Comparison of ENCODE assay signal across 8 cellular contexts in genomic region chr5:136249678-136250266, GRCh38. TPM values are rescaled to one million over a fixed set of nuclear protein-coding genes. Genes with fewer than 3 reads are reported as not detected.
DNase-seq lines count a peak whose midpoint lies in the region; ATAC-seq and TF ChIP-seq lines count a peak whose summit lies in the region.

No MANE protein-coding gene starts in this region.

- ATAC-seq in gastrocnemius medialis, result peak in 1 of 2 donors; percentile 66
- ATAC-seq in HG03378 (IDR thresholded peaks at IDR 0.05; ENCODE audit: unreplicated experiment), result no peak
- no peak for ATAC-seq in GM19397 (IDR thresholded peaks at IDR 0.05; ENCODE audit: unreplicated experiment)

- H3K9me3 ChIP-seq in right atrium auricular region (no peaks in the 10 kb centered on the region), gastrocnemius medialis (no peaks in the 10 kb centered on the region)

- in situ Hi-C loops in gastrocnemius medialis (cut with MboI; ENCODE audit: low sequenced_read_pairs in 4 of 4), result loop anchor here in 3 of 4 donors (10.0 to 25.0 kb wide), 2 partner anchors 513 to 515 kb away; no protein-coding TSS in a partner anchor

- DNase-seq in D341Med (ENCODE audit: low spot score), result peak; percentile 75
- DNase-seq in H7, result peak; percentile 47
- peak; percentile 26 for DNase-seq in NCI-H2171 (lab: John Stamatoyannopoulos, UW)
- peak; percentile 71 for DNase-seq in amniotic epithelial cell (ENCODE audit: low read depth)
- DNase-seq in right atrium auricular region (ENCODE audit: low spot score), result no peak
- peak in 1 of 2 donors; percentile 15 for DNase-seq in gastrocnemius medialis

- H3K27ac ChIP-seq in right atrium auricular region (no peak overlapping the region), gastrocnemius medialis (no peak overlapping the region)

- H3K27me3 ChIP-seq in H7 (ENCODE audit: control insufficient read depth, insufficient read depth, low read length), result no peaks in the 10 kb centered on the region
- H3K27me3 ChIP-seq in right atrium auricular region, result no peaks in the 10 kb centered on the region
- no peaks in the 10 kb centered on the region for H3K27me3 ChIP-seq in gastrocnemius medialis

- H3K36me3 ChIP-seq in H7 (replicated peaks; ENCODE audit: control insufficient read depth, insufficient read depth, low read length), result no peaks in the 10 kb centered on the region
- no peaks in the 10 kb centered on the region for H3K36me3 ChIP-seq in right atrium auricular region
- no peaks in the 10 kb centered on the region for H3K36me3 ChIP-seq in gastrocnemius medialis

- peak; percentile 59 to 79 for TF ChIP-seq CTCF in right atrium auricular region (IDR thresholded peaks at IDR 0.05)
- TF ChIP-seq CTCF in gastrocnemius medialis (IDR thresholded peaks at IDR 0.05 in 4 of 5, conservative IDR thresholded peaks at IDR 0.05 in 1 of 5), result peak; percentile 22 to 71 (median 36)

- TF ChIP-seq POLR2A in gastrocnemius medialis (IDR thresholded peaks at IDR 0.05), result no peak

- H3K4me3 ChIP-seq in H7 (ENCODE audit: insufficient read depth, low read depth, low read length) (no peak overlapping the region), right atrium auricular region (no peak overlapping the region), gastrocnemius medialis (no peak overlapping the region)

- H3K4me1 ChIP-seq in right atrium auricular region, result no peaks in the 10 kb centered on the region
- H3K4me1 ChIP-seq in gastrocnemius medialis, result no peaks in the 10 kb centered on the region

- intact Hi-C loops in gastrocnemius medialis (cut with DNase I; ENCODE audit: low total_unique reads), result no loop called here

RNA-seq across cellular contexts. Expression of gene SMIM32, which starts 56.8 kb away (rescaled TPM):
- total RNA-seq in H7 (2014; rRNA removed; shearing (Covaris generic)), result 1.4 TPM in 2 replicates
- not detected for total RNA-seq in right atrium auricular region
- total RNA-seq in gastrocnemius medialis, result under 1 TPM in 1 of 4 donors, not detected in 3; 0.27 TPM
